Comparison of ENCODE assay signal across 1 cellular context in the genomic region with DNA sequence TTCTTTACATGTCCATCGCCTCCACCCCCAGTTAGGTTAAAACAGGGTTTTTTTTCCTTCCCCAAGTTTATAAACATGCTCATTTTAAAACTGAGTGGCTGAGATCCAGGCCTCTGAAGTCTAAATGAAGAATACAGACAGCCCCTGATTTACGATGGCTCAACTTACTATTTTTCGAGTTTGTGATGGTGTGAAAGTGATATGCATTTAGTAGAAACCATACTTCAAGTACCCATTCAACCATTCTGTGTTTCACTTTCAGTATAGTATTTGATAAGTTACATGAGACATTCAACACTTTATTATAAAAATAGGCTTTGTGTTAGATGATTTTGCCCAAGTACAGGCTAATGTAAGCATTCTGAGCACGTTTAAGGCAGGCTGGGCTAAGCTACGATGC.
TF ChIP-seq lines count a peak whose summit lies in the region.

No MANE protein-coding gene starts in this region.

TF ChIP-seq in HepG2, 621 proteins besides CTCF, POLR2A, EP300 and RAD21:
- TF ChIP-seq SP2 (CRISPR knock-in tag; IDR thresholded peaks at IDR 0.05) (no peak), ZNF703 (CRISPR knock-in tag; IDR thresholded peaks at IDR 0.05; ENCODE audit: borderline replicate concordance) (no peak), KMT2A (CRISPR knock-in tag; IDR thresholded peaks at IDR 0.05) (no peak), ZNF780A (CRISPR knock-in tag; IDR thresholded peaks at IDR 0.05) (no peak), ZNF264 (CRISPR knock-in tag; IDR thresholded peaks at IDR 0.05) (no peak), CHD4 (IDR thresholded peaks at IDR 0.05; ENCODE audit: borderline replicate concordance, low read length) (no peak), ZNF496 (CRISPR knock-in tag; IDR thresholded peaks at IDR 0.05; ENCODE audit: insufficient replicate concordance) (no peak), ZNF337 (CRISPR knock-in tag; IDR thresholded peaks at IDR 0.05; ENCODE audit: borderline replicate concordance, low read depth) (no peak), TCF7L2 (IDR thresholded peaks at IDR 0.05; ENCODE audit: low read depth, low read length) (no peak)
- TF ChIP-seq, protein P1, sequence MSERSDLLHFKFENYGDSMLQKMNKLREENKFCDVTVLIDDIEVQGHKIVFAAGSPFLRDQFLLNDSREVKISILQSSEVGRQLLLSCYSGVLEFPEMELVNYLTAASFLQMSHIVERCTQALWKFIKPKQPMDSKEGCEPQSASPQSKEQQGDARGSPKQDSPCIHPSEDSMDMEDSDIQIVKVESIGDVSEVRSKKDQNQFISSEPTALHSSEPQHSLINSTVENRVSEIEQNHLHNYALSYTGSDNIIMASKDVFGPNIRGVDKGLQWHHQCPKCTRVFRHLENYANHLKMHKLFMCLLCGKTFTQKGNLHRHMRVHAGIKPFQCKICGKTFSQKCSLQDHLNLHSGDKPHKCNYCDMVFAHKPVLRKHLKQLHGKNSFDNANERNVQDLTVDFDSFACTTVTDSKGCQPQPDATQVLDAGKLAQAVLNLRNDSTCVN (CRISPR knock-in tag; IDR thresholded peaks at IDR 0.05; ENCODE audit: borderline replicate concordance): no peak
- TF ChIP-seq, protein P2, sequence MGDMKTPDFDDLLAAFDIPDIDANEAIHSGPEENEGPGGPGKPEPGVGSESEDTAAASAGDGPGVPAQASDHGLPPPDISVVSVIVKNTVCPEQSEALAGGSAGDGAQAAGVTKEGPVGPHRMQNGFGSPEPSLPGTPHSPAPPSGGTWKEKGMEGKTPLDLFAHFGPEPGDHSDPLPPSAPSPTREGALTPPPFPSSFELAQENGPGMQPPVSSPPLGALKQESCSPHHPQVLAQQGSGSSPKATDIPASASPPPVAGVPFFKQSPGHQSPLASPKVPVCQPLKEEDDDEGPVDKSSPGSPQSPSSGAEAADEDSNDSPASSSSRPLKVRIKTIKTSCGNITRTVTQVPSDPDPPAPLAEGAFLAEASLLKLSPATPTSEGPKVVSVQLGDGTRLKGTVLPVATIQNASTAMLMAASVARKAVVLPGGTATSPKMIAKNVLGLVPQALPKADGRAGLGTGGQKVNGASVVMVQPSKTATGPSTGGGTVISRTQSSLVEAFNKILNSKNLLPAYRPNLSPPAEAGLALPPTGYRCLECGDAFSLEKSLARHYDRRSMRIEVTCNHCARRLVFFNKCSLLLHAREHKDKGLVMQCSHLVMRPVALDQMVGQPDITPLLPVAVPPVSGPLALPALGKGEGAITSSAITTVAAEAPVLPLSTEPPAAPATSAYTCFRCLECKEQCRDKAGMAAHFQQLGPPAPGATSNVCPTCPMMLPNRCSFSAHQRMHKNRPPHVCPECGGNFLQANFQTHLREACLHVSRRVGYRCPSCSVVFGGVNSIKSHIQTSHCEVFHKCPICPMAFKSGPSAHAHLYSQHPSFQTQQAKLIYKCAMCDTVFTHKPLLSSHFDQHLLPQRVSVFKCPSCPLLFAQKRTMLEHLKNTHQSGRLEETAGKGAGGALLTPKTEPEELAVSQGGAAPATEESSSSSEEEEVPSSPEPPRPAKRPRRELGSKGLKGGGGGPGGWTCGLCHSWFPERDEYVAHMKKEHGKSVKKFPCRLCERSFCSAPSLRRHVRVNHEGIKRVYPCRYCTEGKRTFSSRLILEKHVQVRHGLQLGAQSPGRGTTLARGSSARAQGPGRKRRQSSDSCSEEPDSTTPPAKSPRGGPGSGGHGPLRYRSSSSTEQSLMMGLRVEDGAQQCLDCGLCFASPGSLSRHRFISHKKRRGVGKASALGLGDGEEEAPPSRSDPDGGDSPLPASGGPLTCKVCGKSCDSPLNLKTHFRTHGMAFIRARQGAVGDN (CRISPR knock-in tag; IDR thresholded peaks at IDR 0.05): no peak
- TF ChIP-seq, protein P3, sequence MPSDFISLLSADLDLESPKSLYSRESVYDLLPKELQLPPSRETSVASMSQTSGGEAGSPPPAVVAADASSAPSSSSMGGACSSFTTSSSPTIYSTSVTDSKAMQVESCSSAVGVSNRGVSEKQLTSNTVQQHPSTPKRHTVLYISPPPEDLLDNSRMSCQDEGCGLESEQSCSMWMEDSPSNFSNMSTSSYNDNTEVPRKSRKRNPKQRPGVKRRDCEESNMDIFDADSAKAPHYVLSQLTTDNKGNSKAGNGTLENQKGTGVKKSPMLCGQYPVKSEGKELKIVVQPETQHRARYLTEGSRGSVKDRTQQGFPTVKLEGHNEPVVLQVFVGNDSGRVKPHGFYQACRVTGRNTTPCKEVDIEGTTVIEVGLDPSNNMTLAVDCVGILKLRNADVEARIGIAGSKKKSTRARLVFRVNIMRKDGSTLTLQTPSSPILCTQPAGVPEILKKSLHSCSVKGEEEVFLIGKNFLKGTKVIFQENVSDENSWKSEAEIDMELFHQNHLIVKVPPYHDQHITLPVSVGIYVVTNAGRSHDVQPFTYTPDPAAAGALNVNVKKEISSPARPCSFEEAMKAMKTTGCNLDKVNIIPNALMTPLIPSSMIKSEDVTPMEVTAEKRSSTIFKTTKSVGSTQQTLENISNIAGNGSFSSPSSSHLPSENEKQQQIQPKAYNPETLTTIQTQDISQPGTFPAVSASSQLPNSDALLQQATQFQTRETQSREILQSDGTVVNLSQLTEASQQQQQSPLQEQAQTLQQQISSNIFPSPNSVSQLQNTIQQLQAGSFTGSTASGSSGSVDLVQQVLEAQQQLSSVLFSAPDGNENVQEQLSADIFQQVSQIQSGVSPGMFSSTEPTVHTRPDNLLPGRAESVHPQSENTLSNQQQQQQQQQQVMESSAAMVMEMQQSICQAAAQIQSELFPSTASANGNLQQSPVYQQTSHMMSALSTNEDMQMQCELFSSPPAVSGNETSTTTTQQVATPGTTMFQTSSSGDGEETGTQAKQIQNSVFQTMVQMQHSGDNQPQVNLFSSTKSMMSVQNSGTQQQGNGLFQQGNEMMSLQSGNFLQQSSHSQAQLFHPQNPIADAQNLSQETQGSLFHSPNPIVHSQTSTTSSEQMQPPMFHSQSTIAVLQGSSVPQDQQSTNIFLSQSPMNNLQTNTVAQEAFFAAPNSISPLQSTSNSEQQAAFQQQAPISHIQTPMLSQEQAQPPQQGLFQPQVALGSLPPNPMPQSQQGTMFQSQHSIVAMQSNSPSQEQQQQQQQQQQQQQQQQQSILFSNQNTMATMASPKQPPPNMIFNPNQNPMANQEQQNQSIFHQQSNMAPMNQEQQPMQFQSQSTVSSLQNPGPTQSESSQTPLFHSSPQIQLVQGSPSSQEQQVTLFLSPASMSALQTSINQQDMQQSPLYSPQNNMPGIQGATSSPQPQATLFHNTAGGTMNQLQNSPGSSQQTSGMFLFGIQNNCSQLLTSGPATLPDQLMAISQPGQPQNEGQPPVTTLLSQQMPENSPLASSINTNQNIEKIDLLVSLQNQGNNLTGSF (CRISPR knock-in tag; IDR thresholded peaks at IDR 0.05): no peak
